ENCODE assay signal across 8 cellular contexts in genomic region chr5:108521841-108522506, GRCh38.
DNase-seq lines count a peak whose midpoint lies in the region; ATAC-seq and TF ChIP-seq lines count a peak whose summit lies in the region.

No MANE protein-coding gene starts in this region.

- TF ChIP-seq CTCF in GM23338 (conservative IDR thresholded peaks at IDR 0.05; ENCODE audit: low read depth in 2 of 2) (peak; percentile 82 to 91), nephron (IDR thresholded peaks at IDR 0.05; ENCODE audit: unreplicated experiment in 3 of 3) (peak; percentile 63 to 74 (median 67))

- DNase-seq in activated naive CD4-positive, alpha-beta T cell treated with anti-CD3 and anti-CD28 coated beads, Interleukin-2, amount 50 U/mL, for 72 hours (ENCODE audit: low spot score in 2 of 2): peak in 1 of 2 donors; percentile 32
- no peak for DNase-seq in activated naive CD4-positive, alpha-beta T cell treated with Interleukin-2 at 50 U/mL for 16 hours
- DNase-seq in GM23338 (ENCODE audit: low spot score) (peak; percentile 89), Karpas-422 (peak; percentile 84), SJCRH30 (peak; percentile 38 to 80), NK-92 (lab: John Stamatoyannopoulos, UW; ENCODE audit: unreplicated experiment) (no peak)

- H3K27ac ChIP-seq in GM23338 (ENCODE audit: low read depth): no peak overlapping the region
- H3K27ac ChIP-seq in Karpas-422 (ENCODE audit: low read length): no peak overlapping the region
- H3K27ac ChIP-seq in SJCRH30: no peak overlapping the region

- H3K4me2 ChIP-seq in GM23338 (no peak overlapping the region), Karpas-422 (ENCODE audit: low read depth, low read length, poor library complexity, severe bottlenecking) (no peak overlapping the region)

- no peaks in the 10 kb centered on the region for H3K9me2 ChIP-seq in GM23338 (ENCODE audit: insufficient read depth)
- H3K9me2 ChIP-seq in Karpas-422 (replicated peaks; ENCODE audit: insufficient read depth, low read length): no peaks in the 10 kb centered on the region

- H3K27ac Mint-ChIP-seq in activated naive CD4-positive, alpha-beta T cell treated with anti-CD3 and anti-CD28 coated beads, Interleukin-2, amount 50 U/mL, for 72 hours: no peak overlapping the region
- H3K27ac Mint-ChIP-seq in GM23338 (no peak overlapping the region), nephron (no peak overlapping the region)

- H3K36me3 ChIP-seq in GM23338 (ENCODE audit: insufficient read depth): no peaks in the 10 kb centered on the region
- H3K36me3 ChIP-seq in Karpas-422 (ENCODE audit: insufficient read depth, low read length): no peaks in the 10 kb centered on the region
- no peaks in the 10 kb centered on the region for H3K36me3 ChIP-seq in SJCRH30

- no peaks in the 10 kb centered on the region for H3K9me3 ChIP-seq in Karpas-422 (ENCODE audit: low read length)
- H3K9me3 ChIP-seq in SJCRH30 (replicated peaks): no peaks in the 10 kb centered on the region; the same call in 1 of the 2 replicates

- no peak overlapping the region for H3K4me3 ChIP-seq in GM23338
- H3K4me3 ChIP-seq in Karpas-422 (ENCODE audit: low read length): no peak overlapping the region
- no peak overlapping the region for H3K4me3 ChIP-seq in SJCRH30

- H4K20me1 ChIP-seq in GM23338 (replicated peaks; ENCODE audit: insufficient read depth): no peaks in the 10 kb centered on the region
- H4K20me1 ChIP-seq in Karpas-422 (ENCODE audit: insufficient read depth, low read depth, low read length): no peaks in the 10 kb centered on the region

- H3F3A ChIP-seq in GM23338 (replicated peaks; ENCODE audit: low read depth): no peaks in the 10 kb centered on the region

- H3K27me3 Mint-ChIP-seq in GM23338 (ENCODE audit: insufficient read depth, low read depth, poor library complexity) (peaks cover 2% of the 10 kb centered on the region), nephron (ENCODE audit: low read depth) (no peaks in the 10 kb centered on the region)

- H2AFZ ChIP-seq in GM23338: no peak overlapping the region
- H2AFZ ChIP-seq in Karpas-422 (ENCODE audit: low read length): no peak overlapping the region

- H3K9me3 Mint-ChIP-seq in activated naive CD4-positive, alpha-beta T cell treated with anti-CD3 and anti-CD28 coated beads, Interleukin-2, amount 50 U/mL, for 72 hours: peaks cover 5 to 6% of the 10 kb centered on the region in 2 donors
- H3K9me3 Mint-ChIP-seq in GM23338 (peaks cover 21% of the 10 kb centered on the region), nephron (peaks cover 5% of the 10 kb centered on the region)

- H3K4me1 Mint-ChIP-seq in GM23338 (peaks cover 17% of the 10 kb centered on the region), nephron (no peaks in the 10 kb centered on the region)

- H3K4me1 ChIP-seq in GM23338 (ENCODE audit: insufficient read depth): peaks cover 16% of the 10 kb centered on the region
- H3K4me1 ChIP-seq in Karpas-422 (ENCODE audit: low read length): peaks cover 24% of the 10 kb centered on the region
- no peaks in the 10 kb centered on the region for H3K4me1 ChIP-seq in SJCRH30

- H3K4me3 Mint-ChIP-seq in GM23338: no peak overlapping the region
- H3K4me3 Mint-ChIP-seq in nephron: no peak overlapping the region

- no peak overlapping the region for H3K9ac ChIP-seq in Karpas-422 (ENCODE audit: low read length)

- H3K79me2 ChIP-seq in GM23338 (replicated peaks; ENCODE audit: insufficient read depth) (no peaks in the 10 kb centered on the region), Karpas-422 (ENCODE audit: low read length) (no peaks in the 10 kb centered on the region)

- H3K36me3 Mint-ChIP-seq in activated naive CD4-positive, alpha-beta T cell treated with anti-CD3 and anti-CD28 coated beads, Interleukin-2, amount 50 U/mL, for 72 hours: peaks cover 7 to 11% of the 10 kb centered on the region in 2 donors
- peaks cover 23% of the 10 kb centered on the region for H3K36me3 Mint-ChIP-seq in GM23338 (ENCODE audit: low read depth)
- H3K36me3 Mint-ChIP-seq in nephron (ENCODE audit: low read depth): peaks cover 4% of the 10 kb centered on the region

- ATAC-seq in activated naive CD4-positive, alpha-beta T cell treated with anti-CD3 and anti-CD28 coated beads, Interleukin-2, amount 50 U/mL, for 72 hours: peak; percentile 45 to 60
- ATAC-seq in GM23338 (peak; percentile 97), esophagus mucosa (peak; percentile 87)

- H3K27me3 ChIP-seq in GM23338 (ENCODE audit: insufficient read depth) (no peaks in the 10 kb centered on the region), Karpas-422 (ENCODE audit: low read length) (no peaks in the 10 kb centered on the region), SJCRH30 (no peaks in the 10 kb centered on the region)

TF ChIP-seq in GM23338, 12 proteins besides CTCF, POLR2A, EP300 and RAD21 (continues in another document):
- TF ChIP-seq REST (IDR thresholded peaks at IDR 0.05; ENCODE audit: unreplicated experiment): no peak

Comparison
In these comparisons a context has a peak if more than half of its experiments do, and no peak if none do; other contexts are left out.
1. DNase-seq: peak in GM23338 (single experiment), Karpas-422 (single experiment) and SJCRH30 (2 of 2); none in activated naive CD4-positive, alpha-beta T cell treated with Interleukin-2 at 50 U/mL for 16 hours (single experiment) and NK-92 (single experiment).
2. Peak in every context shown above with its lines, with median percentiles within 50 percentile points of each other: ATAC-seq.